1 cellular context compared by ENCODE assay signal in genomic region chr11:104763930-104764717, GRCh38.
TF ChIP-seq lines count a peak whose summit lies in the region.

No MANE protein-coding gene starts in this region.

TF ChIP-seq in GM23338, 12 proteins besides CTCF, POLR2A, EP300 and RAD21:
- TF ChIP-seq ZNF462 (CRISPR knock-in tag; IDR thresholded peaks at IDR 0.05): no peak
- TF ChIP-seq NANOG (IDR thresholded peaks at IDR 0.05; ENCODE audit: borderline replicate concordance): no peak
- no peak for TF ChIP-seq ZNF114 (CRISPR knock-in tag; IDR thresholded peaks at IDR 0.05)
- TF ChIP-seq ZNF331 (CRISPR knock-in tag; IDR thresholded peaks at IDR 0.05; ENCODE audit: low read depth): no peak
- no peak for TF ChIP-seq EZH2phosphoT487 (IDR thresholded peaks at IDR 0.05; ENCODE audit: unreplicated experiment)
- TF ChIP-seq EZH2 (IDR thresholded peaks at IDR 0.05; ENCODE audit: low read depth, unreplicated experiment): no peak
- TF ChIP-seq ETS1 (IDR thresholded peaks at IDR 0.05): no peak
- TF ChIP-seq, protein P1, sequence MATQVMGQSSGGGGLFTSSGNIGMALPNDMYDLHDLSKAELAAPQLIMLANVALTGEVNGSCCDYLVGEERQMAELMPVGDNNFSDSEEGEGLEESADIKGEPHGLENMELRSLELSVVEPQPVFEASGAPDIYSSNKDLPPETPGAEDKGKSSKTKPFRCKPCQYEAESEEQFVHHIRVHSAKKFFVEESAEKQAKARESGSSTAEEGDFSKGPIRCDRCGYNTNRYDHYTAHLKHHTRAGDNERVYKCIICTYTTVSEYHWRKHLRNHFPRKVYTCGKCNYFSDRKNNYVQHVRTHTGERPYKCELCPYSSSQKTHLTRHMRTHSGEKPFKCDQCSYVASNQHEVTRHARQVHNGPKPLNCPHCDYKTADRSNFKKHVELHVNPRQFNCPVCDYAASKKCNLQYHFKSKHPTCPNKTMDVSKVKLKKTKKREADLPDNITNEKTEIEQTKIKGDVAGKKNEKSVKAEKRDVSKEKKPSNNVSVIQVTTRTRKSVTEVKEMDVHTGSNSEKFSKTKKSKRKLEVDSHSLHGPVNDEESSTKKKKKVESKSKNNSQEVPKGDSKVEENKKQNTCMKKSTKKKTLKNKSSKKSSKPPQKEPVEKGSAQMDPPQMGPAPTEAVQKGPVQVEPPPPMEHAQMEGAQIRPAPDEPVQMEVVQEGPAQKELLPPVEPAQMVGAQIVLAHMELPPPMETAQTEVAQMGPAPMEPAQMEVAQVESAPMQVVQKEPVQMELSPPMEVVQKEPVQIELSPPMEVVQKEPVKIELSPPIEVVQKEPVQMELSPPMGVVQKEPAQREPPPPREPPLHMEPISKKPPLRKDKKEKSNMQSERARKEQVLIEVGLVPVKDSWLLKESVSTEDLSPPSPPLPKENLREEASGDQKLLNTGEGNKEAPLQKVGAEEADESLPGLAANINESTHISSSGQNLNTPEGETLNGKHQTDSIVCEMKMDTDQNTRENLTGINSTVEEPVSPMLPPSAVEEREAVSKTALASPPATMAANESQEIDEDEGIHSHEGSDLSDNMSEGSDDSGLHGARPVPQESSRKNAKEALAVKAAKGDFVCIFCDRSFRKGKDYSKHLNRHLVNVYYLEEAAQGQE (IDR thresholded peaks at IDR 0.05; ENCODE audit: unreplicated experiment): no peak
- TF ChIP-seq JUNB (IDR thresholded peaks at IDR 0.05; ENCODE audit: unreplicated experiment): no peak
